22 cellular contexts compared by ENCODE assay signal in the genomic region with DNA sequence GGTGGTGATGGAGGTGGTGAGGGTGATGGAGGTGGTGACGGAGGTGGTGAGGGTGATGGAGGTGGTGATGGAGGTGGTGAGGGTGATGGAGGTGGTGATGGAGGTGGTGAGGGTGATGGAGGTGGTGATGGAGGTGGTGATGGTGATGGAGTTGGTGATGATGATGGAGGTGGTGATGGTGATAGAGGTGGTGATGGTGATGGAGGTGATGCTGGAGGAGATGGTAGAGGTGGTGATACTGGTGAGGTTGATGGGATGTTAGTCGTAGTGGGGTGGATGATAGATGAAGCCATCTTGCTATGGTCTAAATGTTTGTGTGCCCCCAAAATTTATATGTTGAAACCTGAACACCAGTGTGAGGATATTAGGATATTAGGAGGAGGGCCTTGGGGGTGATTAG.
"Had no signal": no experiment of that assay in that cellular context is flagged by ENCODE, and none has a peak within 500 bp of the region (broad histone marks: within the 10 kb centered on the region; RNA-seq: fewer than 3 reads in every experiment).

No MANE protein-coding gene starts in this region.

- H3K4me2 ChIP-seq: neural progenitor cell had no signal

- H3K36me3 Mint-ChIP-seq: naive thymus-derived CD8-positive, alpha-beta T cell; neural progenitor cell had no signal

- H3K4me3 Mint-ChIP-seq: naive thymus-derived CD8-positive, alpha-beta T cell; neural progenitor cell had no signal

- H3K27me3 ChIP-seq: neural progenitor cell, pancreas, thyroid gland, vagina had no signal

- ATAC-seq: gastrocnemius medialis; heart right ventricle; left lobe of liver; mucosa of descending colon; naive thymus-derived CD8-positive, alpha-beta T cell; pancreas; right cardiac atrium had no signal

- H3K4me3 ChIP-seq: esophagus muscularis mucosa, gastrocnemius medialis, heart right ventricle, mucosa of descending colon, neural progenitor cell, pancreas, suprapubic skin, thyroid gland, upper lobe of left lung, vagina had no signal

- H3K4me1 ChIP-seq: gastrocnemius medialis, pancreas had no signal

- H3K27ac ChIP-seq: epithelial cell of prostate, esophagus muscularis mucosa, gastrocnemius medialis, heart right ventricle, neural progenitor cell, pancreas, suprapubic skin, thyroid gland, upper lobe of left lung, vagina had no signal

- H2AFZ ChIP-seq: neural progenitor cell had no signal

- H3K9ac ChIP-seq: neural progenitor cell had no signal

- FAIRE-seq: pancreas, small intestine had no signal

- DNase-seq: effector memory CD4-positive, alpha-beta T cell; gastrocnemius medialis; heart right ventricle; islet precursor cell; mammary epithelial cell; mucosa of descending colon; naive thymus-derived CD8-positive, alpha-beta T cell; occipital lobe; pancreas; right cardiac atrium; small intestine; stimulated activated CD4-positive, alpha-beta T cell treated with anti-CD3 and anti-CD28 coated beads, Interleukin-12 subunit alpha, Interleukin-12 subunit beta, amount 100 ng/mL, for 4 hours; stimulated activated naive CD4-positive, alpha-beta T cell treated with Interleukin-2 at 50 U/mL for 16 hours; thyroid gland; upper lobe of left lung had no signal

- H3K36me3 ChIP-seq: esophagus muscularis mucosa, gastrocnemius medialis, heart right ventricle, neural progenitor cell, pancreas, suprapubic skin, thyroid gland, upper lobe of left lung, vagina had no signal

- H3K27ac Mint-ChIP-seq: neural progenitor cell, progenitor cell of endocrine pancreas had no signal

- H3K9me3 ChIP-seq: esophagus muscularis mucosa, gastrocnemius medialis, mucosa of descending colon, pancreas, suprapubic skin, thyroid gland, upper lobe of left lung, vagina had no signal
